Comparison of ENCODE assay signal across 29 cellular contexts in the genomic region with DNA sequence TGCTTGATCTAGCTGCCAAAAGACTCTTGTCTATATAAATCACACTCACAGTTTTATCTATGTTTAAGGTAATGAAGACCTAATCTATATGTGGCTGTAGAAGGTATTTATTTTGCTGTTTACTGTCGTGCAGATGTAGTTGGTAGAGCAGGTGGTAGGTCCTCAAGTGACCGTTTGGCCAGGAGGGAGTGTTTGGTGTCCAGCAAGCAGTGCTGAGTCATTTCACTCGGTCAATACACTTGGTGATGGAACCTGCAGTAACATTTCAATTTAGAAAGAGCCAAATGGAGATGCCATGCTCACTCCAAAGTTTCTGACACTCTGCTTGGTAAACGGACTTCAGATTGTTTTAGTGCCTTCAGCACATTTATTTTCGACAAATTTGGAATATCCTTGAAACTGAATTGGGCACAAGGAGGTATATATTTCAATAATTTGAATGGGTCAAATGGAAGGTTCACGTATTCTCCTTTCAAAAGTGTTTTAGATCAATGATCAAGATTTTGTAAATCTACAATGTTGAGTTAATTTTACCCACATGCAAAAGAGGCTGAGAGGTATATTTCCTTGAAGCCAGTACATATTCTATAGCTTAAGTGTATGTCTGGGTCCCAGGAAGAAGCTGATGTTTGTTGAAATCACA. TPM values are rescaled to one million over a fixed set of nuclear protein-coding genes. Genes with fewer than 3 reads are reported as not detected.
DNase-seq lines count a peak whose midpoint lies in the region; ATAC-seq lines count a peak whose summit lies in the region.
"Had no signal": no experiment of that assay in that cellular context is flagged by ENCODE, and none has a peak within 500 bp of the region (broad histone marks: within the 10 kb centered on the region; RNA-seq: fewer than 3 reads in every experiment).

No MANE protein-coding gene starts in this region.

- no peaks in the 10 kb centered on the region for H3K36me3 Mint-ChIP-seq in T-helper 17 cell (ENCODE audit: low read depth)
- H3K36me3 Mint-ChIP-seq: CD8-positive, alpha-beta T cell; neural progenitor cell; stimulated activated memory B cell treated with anti-CD40 and anti-IgM and Interleukin-4, amounts not matched to agents 10 μg/mL and 1 μg/mL and 100 μg/mL, for 72 hours had no signal

- no peak overlapping the region for H2BK120ac ChIP-seq in trophoblast cell (ENCODE audit: insufficient read depth, low read length, poor library complexity)

- no peaks in the 10 kb centered on the region for H3K79me1 ChIP-seq in trophoblast cell (ENCODE audit: low read length)

- no CpG with 5 or more reads among the region's 6 CpGs for WGBS in trophoblast cell (ENCODE audit: extremely low coverage, insufficient coverage, insufficient read length)

- DNase-seq in DMS53 (lab: John Stamatoyannopoulos, UW) (peak; percentile 72), DMS53 treated with DMSO at 0.1 percent for 48 hours (lab: John Stamatoyannopoulos, UW; ENCODE audit: unreplicated experiment) (no peak), NCI-H460 (ENCODE audit: extremely low read depth, low read depth) (peak; percentile 27), T-helper 17 cell (no peak), trophoblast cell (no peak), SKM-1 (lab: John Stamatoyannopoulos, UW; ENCODE audit: unreplicated experiment) (no peak), NCI-H187 (lab: John Stamatoyannopoulos, UW) (no peak), NCI-H524 (lab: John Stamatoyannopoulos, UW) (no peak)
- DNase-seq: activated CD4-positive, alpha-beta T cell treated with anti-CD3 and anti-CD28 coated beads, Interleukin-2, amount 50 U/mL, for 48 hours; activated gamma-delta T cell; AML-193; CD8-positive, alpha-beta T cell; DND-41; H7; heart right ventricle; NCI-H1105 treated with DMSO at 0.1 percent for 48 hours; stimulated activated CD4-positive, alpha-beta T cell treated with anti-CD3 and anti-CD28 coated beads, Interleukin-1b, Interleukin-23, amount 100 ng/mL, for 48 hours had no signal

- no peaks in the 10 kb centered on the region for H3K79me2 ChIP-seq in trophoblast cell (ENCODE audit: control insufficient read depth, insufficient read depth, low read length, poor library complexity)

- H3K27ac ChIP-seq in trophoblast cell (ENCODE audit: low read depth, low read length) = no peak overlapping the region
- H3K27ac ChIP-seq: 22Rv1, body of pancreas, heart right ventricle, neural progenitor cell, skin epidermis, thoracic aorta had no signal

- no peaks in the 10 kb centered on the region for H3K9me3 ChIP-seq in T-helper 17 cell (ENCODE audit: control insufficient read depth, low read length, poor library complexity, severe bottlenecking)
- H3K9me3 ChIP-seq in trophoblast cell (ENCODE audit: insufficient read depth, low read depth, low read length) = no peaks in the 10 kb centered on the region
- H3K9me3 ChIP-seq: body of pancreas, heart right ventricle, thoracic aorta had no signal

- H2AK5ac ChIP-seq in trophoblast cell (ENCODE audit: low read length) = no peak overlapping the region

- H3K4me3 ChIP-seq in trophoblast cell (ENCODE audit: low read depth, low read length) = no peak overlapping the region
- H3K4me3 ChIP-seq: body of pancreas, heart right ventricle, neural progenitor cell, skin epidermis, thoracic aorta had no signal

- peaks cover 14% of the 10 kb centered on the region for H3K4me1 Mint-ChIP-seq in T-helper 17 cell

- no peak overlapping the region for H3K4me3 Mint-ChIP-seq in T-helper 17 cell
- H3K4me3 Mint-ChIP-seq: CD8-positive, alpha-beta T cell; neural progenitor cell; stimulated activated memory B cell treated with anti-CD40 and anti-IgM and Interleukin-4, amounts not matched to agents 10 μg/mL and 1 μg/mL and 100 μg/mL, for 72 hours; T-helper 2 cell treated with Interferon-gamma antibody and Interleukin-4, amounts not matched to agents 5 μg/mL and 100 μg/mL, for 36 hours had no signal

- no peaks in the 10 kb centered on the region for H3K27me3 Mint-ChIP-seq in T-helper 17 cell

- H3K4me2 ChIP-seq in trophoblast cell (ENCODE audit: low read length) = no peak overlapping the region
- H3K4me2 ChIP-seq: neural progenitor cell had no signal

- ATAC-seq in T-helper 17 cell = no peak
- ATAC-seq: body of pancreas; CD8-positive, alpha-beta T cell had no signal

- no peak overlapping the region for H3K23ac ChIP-seq in trophoblast cell (ENCODE audit: low read length)

- no peak overlapping the region for H3K18ac ChIP-seq in trophoblast cell (ENCODE audit: low read length)

- no peaks in the 10 kb centered on the region for H3K4me1 ChIP-seq in trophoblast cell (ENCODE audit: control insufficient read depth in 1 of 2, insufficient read depth in 2 of 2, low read length in 2 of 2)

- H3K36me3 ChIP-seq in trophoblast cell (ENCODE audit: control insufficient read depth in 1 of 2, insufficient read depth in 2 of 2, low read length in 2 of 2) = no peaks in the 10 kb centered on the region
- H3K36me3 ChIP-seq: heart right ventricle, neural progenitor cell, thoracic aorta had no signal

- no peak overlapping the region for H4K8ac ChIP-seq in trophoblast cell (ENCODE audit: low read depth, low read length)

- H3K14ac ChIP-seq in trophoblast cell (ENCODE audit: low read length) = no peak overlapping the region

- H3K27me3 ChIP-seq in trophoblast cell (ENCODE audit: insufficient read depth, low read length) = no peaks in the 10 kb centered on the region
- H3K27me3 ChIP-seq: body of pancreas, heart right ventricle, neural progenitor cell had no signal

- H3K9ac ChIP-seq in trophoblast cell (ENCODE audit: low read length) = no peak overlapping the region
- H3K9ac ChIP-seq: neural progenitor cell had no signal

- H4K91ac ChIP-seq in trophoblast cell (ENCODE audit: low read depth, low read length) = no peak overlapping the region

- H2BK12ac ChIP-seq in trophoblast cell (ENCODE audit: low read length) = peak overlapping the region; percentile 78

- H2BK5ac ChIP-seq in trophoblast cell (ENCODE audit: low read depth, low read length, poor library complexity) = no peak overlapping the region

- H2AFZ ChIP-seq in trophoblast cell (ENCODE audit: insufficient read depth, low read length, poor library complexity) = no peak overlapping the region
- H2AFZ ChIP-seq: neural progenitor cell had no signal

- peak overlapping the region; percentile 27 for H3K27ac Mint-ChIP-seq in T-helper 17 cell
- H3K27ac Mint-ChIP-seq: CD8-positive, alpha-beta T cell; neural progenitor cell; stimulated activated memory B cell treated with anti-CD40 and anti-IgM and Interleukin-4, amounts not matched to agents 10 μg/mL and 1 μg/mL and 100 μg/mL, for 72 hours; T-helper 2 cell treated with Interferon-gamma antibody and Interleukin-4, amounts not matched to agents 5 μg/mL and 100 μg/mL, for 36 hours had no signal

- H4K12ac ChIP-seq in trophoblast cell (ENCODE audit: low read depth, low read length) = no peak overlapping the region

- no peak overlapping the region for H3K4ac ChIP-seq in trophoblast cell (ENCODE audit: low read depth, low read length)

RNA-seq across cellular contexts. Expression of gene CX3CR1, which starts 7.5 kb away (rescaled TPM):
- not detected in 2 replicates for total RNA-seq in NCI-H460 (2014; rRNA removed; shearing (Covaris generic))
- polyA plus RNA-seq in NCI-H460 (2014; cell fraction: nucleus; rRNA removed) = not detected in 2 replicates
- 1 to 10 TPM in 1 of 2 donors, under 1 TPM in 1; 0.65 to 3.1 TPM for total RNA-seq in T-helper 17 cell
- 0.06 and 0.07 TPM in 2 replicates for polyA plus RNA-seq in trophoblast cell (2013)
- total RNA-seq: epithelial cell of proximal tubule, fibroblast of villous mesenchyme had no signal

RNA-seq across cellular contexts. Expression of gene CCR8, which starts 42.2 kb away (rescaled TPM):
- total RNA-seq in NCI-H460 (2014; rRNA removed; shearing (Covaris generic)) = not detected in 2 replicates
- polyA plus RNA-seq in NCI-H460 (2014; cell fraction: nucleus; rRNA removed) = not detected in 2 replicates
- 1 to 10 TPM; 2.5 to 9.0 TPM for total RNA-seq in T-helper 17 cell
- not detected in 2 replicates for polyA plus RNA-seq in trophoblast cell (2013)
- total RNA-seq: body of pancreas, cerebellum, epithelial cell of proximal tubule, fibroblast of villous mesenchyme, H7, heart right ventricle, lower leg skin, posterior vena cava, thoracic aorta had no signal
- polyA plus RNA-seq: heart right ventricle had no signal

Comparison
In these comparisons a context has a peak if more than half of its experiments do, and no peak if none do; other contexts are left out.
1. DNase-seq: peak in DMS53 (single experiment) and NCI-H460 (single experiment); none in DMS53 treated with DMSO at 0.1 percent for 48 hours (single experiment), T-helper 17 cell (0 of 3), trophoblast cell (0 of 2), SKM-1 (single experiment), NCI-H187 (0 of 2) and NCI-H524 (0 of 2).